In genomic region chr3:197485143-197485542, GRCh38 we compare ENCODE assay signal across 2 cellular contexts.
A peak's percentile ranks its signal among the peaks of the same experiment; 100 is the strongest.
TF ChIP-seq lines count a peak whose summit lies in the region.

No MANE protein-coding gene starts in this region.

TF ChIP-seq in IMR-90, 13 proteins besides CTCF, POLR2A, EP300 and RAD21:
- no peak for TF ChIP-seq CHD1 (IDR thresholded peaks at IDR 0.05; ENCODE audit: low read depth, low read length)
- no peak for TF ChIP-seq BHLHE40 (IDR thresholded peaks at IDR 0.05; ENCODE audit: low read depth, low read length)
- TF ChIP-seq RFX5 (IDR thresholded peaks at IDR 0.05; ENCODE audit: low read depth, low read length): no peak
- no peak for TF ChIP-seq USF2 (IDR thresholded peaks at IDR 0.05; ENCODE audit: low read depth, low read length)
- no peak for TF ChIP-seq RCOR1 (IDR thresholded peaks at IDR 0.05; ENCODE audit: insufficient replicate concordance, low read length)
- no peak for TF ChIP-seq MAFK (IDR thresholded peaks at IDR 0.05; ENCODE audit: low read depth, low read length)
- TF ChIP-seq SMC3 (IDR thresholded peaks at IDR 0.05; ENCODE audit: low read depth, low read length): no peak
- no peak for TF ChIP-seq MAZ (IDR thresholded peaks at IDR 0.05; ENCODE audit: borderline replicate concordance, low read depth, low read length)
- no peak for TF ChIP-seq ELK1 (IDR thresholded peaks at IDR 0.05; ENCODE audit: borderline replicate concordance, low read depth, low read length)
- TF ChIP-seq NFE2L2 (IDR thresholded peaks at IDR 0.05; ENCODE audit: low read depth, low read length): no peak
- no peak for TF ChIP-seq MXI1 (IDR thresholded peaks at IDR 0.05; ENCODE audit: borderline replicate concordance, low read depth, low read length)

TF ChIP-seq in SK-N-SH, 30 proteins besides CTCF, POLR2A, EP300 and RAD21:
- TF ChIP-seq RFX5 (IDR thresholded peaks at IDR 0.05; ENCODE audit: low read length): no peak
- no peak for TF ChIP-seq MAX (IDR thresholded peaks at IDR 0.05; ENCODE audit: low read depth)
- no peak for TF ChIP-seq ZBTB33 (IDR thresholded peaks at IDR 0.05; ENCODE audit: borderline replicate concordance, low read depth)
- TF ChIP-seq GATA2 (CRISPR knock-in tag; IDR thresholded peaks at IDR 0.05): peak; percentile 93
- TF ChIP-seq, protein P1, sequence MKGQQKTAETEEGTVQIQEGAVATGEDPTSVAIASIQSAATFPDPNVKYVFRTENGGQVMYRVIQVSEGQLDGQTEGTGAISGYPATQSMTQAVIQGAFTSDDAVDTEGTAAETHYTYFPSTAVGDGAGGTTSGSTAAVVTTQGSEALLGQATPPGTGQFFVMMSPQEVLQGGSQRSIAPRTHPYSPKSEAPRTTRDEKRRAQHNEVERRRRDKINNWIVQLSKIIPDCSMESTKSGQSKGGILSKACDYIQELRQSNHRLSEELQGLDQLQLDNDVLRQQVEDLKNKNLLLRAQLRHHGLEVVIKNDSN (IDR thresholded peaks at IDR 0.05; ENCODE audit: borderline replicate concordance, low read depth): no peak
- TF ChIP-seq GABPA (IDR thresholded peaks at IDR 0.05; ENCODE audit: low read depth): no peak
- TF ChIP-seq RCOR1 (IDR thresholded peaks at IDR 0.05; ENCODE audit: low read length): peak; percentile 91
- no peak for TF ChIP-seq TAF1 (IDR thresholded peaks at IDR 0.05; ENCODE audit: borderline replicate concordance, low read depth, low read length)
- TF ChIP-seq FOSL2 (IDR thresholded peaks at IDR 0.05; ENCODE audit: borderline replicate concordance, low read depth): no peak
- peak; percentile 37; the same call in 1 of the 2 replicates for TF ChIP-seq FOXJ3 (CRISPR knock-in tag; IDR thresholded peaks at IDR 0.05)
- no peak for TF ChIP-seq EZH2phosphoT487 (IDR thresholded peaks at IDR 0.05; ENCODE audit: borderline replicate concordance, low read depth)
- TF ChIP-seq YY1 (IDR thresholded peaks at IDR 0.05; ENCODE audit: low read depth): no peak
- TF ChIP-seq TEAD4 (IDR thresholded peaks at IDR 0.05; ENCODE audit: borderline replicate concordance, insufficient read depth): no peak
- peak; percentile 71 for TF ChIP-seq CHD2 (IDR thresholded peaks at IDR 0.05; ENCODE audit: low read length, partially characterized antibody)
- TF ChIP-seq TCF12 (IDR thresholded peaks at IDR 0.05): 0 out of 2 replicates have a peak, but pooled peaks have one; percentile 18
- no peak for TF ChIP-seq JUND (IDR thresholded peaks at IDR 0.05)
- no peak for TF ChIP-seq FOXM1 (IDR thresholded peaks at IDR 0.05; ENCODE audit: low read depth)
- TF ChIP-seq MEF2A (IDR thresholded peaks at IDR 0.05; ENCODE audit: borderline replicate concordance, low read depth): no peak
- TF ChIP-seq IRF3 (IDR thresholded peaks at IDR 0.05; ENCODE audit: low read depth, low read length): no peak
TF ChIP-seq in SK-N-SH: peak in this region for 5.
